ENCODE assay signal across 11 cellular contexts in genomic region chr2:216298719-216299118, GRCh38.
A peak's percentile ranks its signal among the peaks of the same experiment; 100 is the strongest.
DNase-seq lines count a peak whose midpoint lies in the region; ATAC-seq and TF ChIP-seq lines count a peak whose summit lies in the region.
"Had no signal": no experiment of that assay in that cellular context is flagged by ENCODE, and none has a peak within 500 bp of the region (broad histone marks: within the 10 kb centered on the region; RNA-seq: fewer than 3 reads in every experiment).

No MANE protein-coding gene starts in this region.

- TF ChIP-seq CTCF in AG09309 (IDR thresholded peaks at IDR 0.05; ENCODE audit: control insufficient read depth, insufficient read depth, low read depth, low read length, missing control alignments), result no peak
- TF ChIP-seq CTCF in cardiac fibroblast (IDR thresholded peaks at IDR 0.05; ENCODE audit: low read depth, low read length), result no peak

- peak; percentile 78 for DNase-seq in AG09309 (ENCODE audit: low read depth)
- DNase-seq in M059J (ENCODE audit: low read depth), result peak; percentile 88
- peak; percentile 58 to 91 for DNase-seq in cardiac fibroblast (ENCODE audit: low read depth in 2 of 2)
- peak; percentile 37 for DNase-seq in kidney glomerular epithelial cell (lab: John Stamatoyannopoulos, UW)
- DNase-seq in SKM-1 treated with dmso at 0.1 percent for 144 hours (lab: John Stamatoyannopoulos, UW; ENCODE audit: unreplicated experiment), result no peak
- DNase-seq in NCI-H345 treated with DMSO at 0.1 percent for 48 hours (lab: John Stamatoyannopoulos, UW; ENCODE audit: unreplicated experiment), result no peak
- DNase-seq: stimulated activated naive CD8-positive, alpha-beta T cell treated with anti-CD3 and anti-CD28 coated beads, Interleukin-15, Interleukin-2, amounts not matched to agents 100 U/mL and 50 U/mL, for 24 hours; T-helper 9 cell had no signal

- no peak for ATAC-seq in HG03280 (IDR thresholded peaks at IDR 0.05; ENCODE audit: unreplicated experiment)
- ATAC-seq in HG03354 (IDR thresholded peaks at IDR 0.05; ENCODE audit: poor library complexity, severe bottlenecking, unreplicated experiment), result no peak
- ATAC-seq: esophagus mucosa; stimulated activated naive CD8-positive, alpha-beta T cell treated with anti-CD3 and anti-CD28 coated beads, Interleukin-15, Interleukin-2, amounts not matched to agents 100 U/mL and 50 U/mL, for 24 hours had no signal

- H3K4me3 ChIP-seq in AG09309 (ENCODE audit: control insufficient read depth, low read depth, low read length) (no peak overlapping the region), cardiac fibroblast (replicated peaks in 1 of 2; ENCODE audit: low read depth in 2 of 2, low read length in 2 of 2) (no peak overlapping the region)

Comparison
In these comparisons a context has a peak if more than half of its experiments do, and no peak if none do; other contexts are left out.
1. DNase-seq: peak in AG09309 (single experiment), M059J (single experiment), cardiac fibroblast (2 of 2) and kidney glomerular epithelial cell (single experiment); none in SKM-1 treated with dmso at 0.1 percent for 144 hours (single experiment) and NCI-H345 treated with DMSO at 0.1 percent for 48 hours (single experiment).